In the genomic region with DNA sequence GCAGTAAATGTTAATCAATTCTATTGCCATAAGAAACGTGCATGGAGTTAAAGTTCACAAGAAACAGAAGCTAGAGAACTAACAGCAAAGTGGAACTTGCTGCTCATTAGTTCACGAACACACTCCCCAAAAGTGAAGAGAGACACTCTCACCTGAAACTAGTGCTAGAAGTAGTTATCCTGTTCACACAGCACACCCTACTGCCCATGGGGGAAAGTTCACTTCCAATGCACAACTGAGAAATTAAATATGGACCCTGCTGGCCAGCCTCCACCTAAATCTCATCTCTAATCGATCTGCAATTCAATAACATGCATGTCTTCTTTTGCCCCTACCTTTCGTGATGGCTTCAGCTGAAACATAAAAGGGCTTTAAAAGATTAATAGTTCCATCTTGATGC, we compare ENCODE assay signal across 9 cellular contexts. TPM values are rescaled to one million over a fixed set of nuclear protein-coding genes. Genes with fewer than 3 reads are reported as not detected.
A peak's percentile ranks its signal among the peaks of the same experiment; 100 is the strongest.
DNase-seq lines count a peak whose midpoint lies in the region; ATAC-seq and TF ChIP-seq lines count a peak whose summit lies in the region.
"Had no signal": no experiment of that assay in that cellular context is flagged by ENCODE, and none has a peak within 500 bp of the region (broad histone marks: within the 10 kb centered on the region; RNA-seq: fewer than 3 reads in every experiment).

No MANE protein-coding gene starts in this region.

- no peak overlapping the region for H3K9ac ChIP-seq in KMS-11
- H3K9ac ChIP-seq: BLaER1 had no signal

- H3K79me2 ChIP-seq in KMS-11 (ENCODE audit: insufficient read depth, low read depth) = no peaks in the 10 kb centered on the region

- TF ChIP-seq CTCF in KMS-11 (conservative IDR thresholded peaks at IDR 0.05; ENCODE audit: low read depth, low read length) (peak; percentile 73), tibial nerve (IDR thresholded peaks at IDR 0.05) (peak; percentile 16 to 53 (median 40))

- peak; percentile 89 for ATAC-seq in GM21576 (IDR thresholded peaks at IDR 0.05; ENCODE audit: unreplicated experiment)

- no peaks in the 10 kb centered on the region for H3K9me3 Mint-ChIP-seq in activated naive CD8-positive, alpha-beta T cell treated with anti-CD3 and anti-CD28 coated beads for 36 hours

- no peak for TF ChIP-seq POLR2A in tibial nerve (IDR thresholded peaks at IDR 0.05)

- 55 to 57% methylated on average over 4 of the region's 4 CpGs for WGBS in tibial nerve, 2 donors

- H3K4me2 ChIP-seq in KMS-11 = no peak overlapping the region
- H3K4me2 ChIP-seq: BLaER1 had no signal

- H3K27ac Mint-ChIP-seq in activated naive CD8-positive, alpha-beta T cell treated with anti-CD3 and anti-CD28 coated beads for 36 hours = no peak overlapping the region

- no peaks in the 10 kb centered on the region for H4K20me1 ChIP-seq in KMS-11 (ENCODE audit: insufficient read depth)
- H4K20me1 ChIP-seq: BLaER1 had no signal

- H3K4me1 Mint-ChIP-seq in activated naive CD8-positive, alpha-beta T cell treated with anti-CD3 and anti-CD28 coated beads for 36 hours = peaks cover 4% of the 10 kb centered on the region

- H3K4me3 ChIP-seq in KMS-11 (IDR thresholded peaks at IDR 0.05; ENCODE audit: insufficient read depth, low read depth, low read length) = no peak overlapping the region
- no peak overlapping the region for H3K4me3 ChIP-seq in tibial nerve
- H3K4me3 ChIP-seq: BLaER1 had no signal

- TF ChIP-seq EP300 in tibial nerve (IDR thresholded peaks at IDR 0.05) = no peak

- H3K4me1 ChIP-seq in KMS-11 (ENCODE audit: low read depth, poor library complexity, severe bottlenecking) (no peaks in the 10 kb centered on the region), tibial nerve (peaks cover 0 to 22% (median 0%) of the 10 kb centered on the region in 4 donors)
- H3K4me1 ChIP-seq: BLaER1 had no signal

- H3K27ac ChIP-seq in KMS-11 (no peak overlapping the region), tibial nerve (no peak overlapping the region)
- H3K27ac ChIP-seq: BLaER1 had no signal

- H3K27me3 Mint-ChIP-seq in activated naive CD8-positive, alpha-beta T cell treated with anti-CD3 and anti-CD28 coated beads for 36 hours = no peaks in the 10 kb centered on the region

- H2AFZ ChIP-seq in KMS-11 (ENCODE audit: low read depth) = no peak overlapping the region

- no peaks in the 10 kb centered on the region for H3K36me3 ChIP-seq in KMS-11 (ENCODE audit: insufficient read depth)
- H3K36me3 ChIP-seq in tibial nerve = no peaks in the 10 kb centered on the region
- H3K36me3 ChIP-seq: BLaER1 had no signal

- H3K9me3 ChIP-seq in tibial nerve = no peaks in the 10 kb centered on the region
- H3K9me3 ChIP-seq: BLaER1 had no signal

- H3K27me3 ChIP-seq in KMS-11 (ENCODE audit: insufficient read depth, low read depth) (no peaks in the 10 kb centered on the region), tibial nerve (no peaks in the 10 kb centered on the region)
- H3K27me3 ChIP-seq: BLaER1 had no signal

- no peak overlapping the region for H3K4me3 Mint-ChIP-seq in activated naive CD8-positive, alpha-beta T cell treated with anti-CD3 and anti-CD28 coated beads for 36 hours

- no peaks in the 10 kb centered on the region for H3K36me3 Mint-ChIP-seq in activated naive CD8-positive, alpha-beta T cell treated with anti-CD3 and anti-CD28 coated beads for 36 hours

- peak; percentile 19 for DNase-seq in NCI-H1105 treated with DMSO at 0.1 percent for 48 hours (lab: John Stamatoyannopoulos, UW)
- no peak for DNase-seq in NCI-H1105 (lab: John Stamatoyannopoulos, UW)
- DNase-seq in activated naive CD8-positive, alpha-beta T cell treated with anti-CD3 and anti-CD28 coated beads for 36 hours = peak; percentile 21
- peak; percentile 45 for DNase-seq in iris pigment epithelial cell (ENCODE audit: low read depth)
- peak in 1 of 2 donors; percentile 20 for DNase-seq in tibial nerve (ENCODE audit: low spot score in 2 of 2)
- no peak for DNase-seq in NCI-H774 (lab: John Stamatoyannopoulos, UW)

RNA-seq across cellular contexts. Expression of a gene that starts 39.4 kb away (rescaled TPM):
- 1 to 10 TPM; 6.1 to 7.1 TPM for total RNA-seq in activated naive CD8-positive, alpha-beta T cell treated with anti-CD3 and anti-CD28 coated beads for 36 hours
- 10 to 100 TPM; 41.7 to 62.1 (median 56.1) TPM for total RNA-seq in tibial nerve

Comparison
In these comparisons a context has a peak if more than half of its experiments do, and no peak if none do; other contexts are left out.
1. DNase-seq: peak in NCI-H1105 treated with DMSO at 0.1 percent for 48 hours (single experiment), activated naive CD8-positive, alpha-beta T cell treated with anti-CD3 and anti-CD28 coated beads for 36 hours (single experiment) and iris pigment epithelial cell (single experiment); none in NCI-H1105 (single experiment) and NCI-H774 (single experiment).
2. RNA of a gene that starts 39.4 kb away (total RNA-seq): 41.7 to 62.1 TPM in tibial nerve; 6.1 to 7.1 TPM in activated naive CD8-positive, alpha-beta T cell treated with anti-CD3 and anti-CD28 coated beads for 36 hours; every median in the first group is over 4 times any median in the second.